ENCODE assay signal across 1 cellular context in genomic region chr2:48221846-48222516, GRCh38.
TF ChIP-seq lines count a peak whose summit lies in the region.

No MANE protein-coding gene starts in this region.

TF ChIP-seq in HepG2, 621 proteins besides CTCF, POLR2A, EP300 and RAD21 (continued from another document and continues in another):
- TF ChIP-seq XBP1 (CRISPR knock-in tag; IDR thresholded peaks at IDR 0.05) (no peak), MXI1 (IDR thresholded peaks at IDR 0.05; ENCODE audit: borderline replicate concordance, low read depth, low read length) (peak; percentile 14; the same call in 1 of the 3 replicates), STAG1 (CRISPR knock-in tag; IDR thresholded peaks at IDR 0.05) (peak; percentile 40), RBFOX2 (IDR thresholded peaks at IDR 0.05; ENCODE audit: low read depth, low read length) (no peak), CREB1 (IDR thresholded peaks at IDR 0.05) (peak; percentile 91), CREB1 (CRISPR knock-in tag; IDR thresholded peaks at IDR 0.05) (peak; percentile 95), ZNF136 (CRISPR knock-in tag; IDR thresholded peaks at IDR 0.05; ENCODE audit: low read depth) (peak; percentile 74; the same call in 1 of the 2 replicates), TCF7L2 (IDR thresholded peaks at IDR 0.05; ENCODE audit: low read depth, low read length) (peak; percentile 74), HNRNPUL1 (IDR thresholded peaks at IDR 0.05; ENCODE audit: low read depth, low read length) (no peak), GMEB1 (CRISPR knock-in tag; IDR thresholded peaks at IDR 0.05; ENCODE audit: borderline replicate concordance) (peak; percentile 63; the same call in 1 of the 2 replicates), MYC (CRISPR knock-in tag; IDR thresholded peaks at IDR 0.05; ENCODE audit: borderline replicate concordance) (0 out of 2 replicates have a peak, but pooled peaks have one; percentile 38), ZSCAN12 (CRISPR knock-in tag; IDR thresholded peaks at IDR 0.05) (no peak), NR2F1 (CRISPR knock-in tag; IDR thresholded peaks at IDR 0.05) (peak; percentile 99 to 100), HNRNPL (IDR thresholded peaks at IDR 0.05; ENCODE audit: low read depth, low read length) (no peak), MED13 (CRISPR knock-in tag; IDR thresholded peaks at IDR 0.05) (peak; percentile 95; the same call in 1 of the 2 replicates), MBNL3 (CRISPR knock-in tag; conservative IDR thresholded peaks at IDR 0.05) (no peak), ZNF263 (CRISPR knock-in tag; IDR thresholded peaks at IDR 0.05) (peak; percentile 94), YEATS4 (CRISPR knock-in tag; IDR thresholded peaks at IDR 0.05; ENCODE audit: borderline replicate concordance) (peak; percentile 69; the same call in 1 of the 2 replicates), GLI4 (CRISPR knock-in tag; IDR thresholded peaks at IDR 0.05; ENCODE audit: borderline replicate concordance) (no peak), HNRNPK (IDR thresholded peaks at IDR 0.05; ENCODE audit: low read depth, low read length, poor library complexity, severe bottlenecking) (no peak), TAF1 (CRISPR knock-in tag; IDR thresholded peaks at IDR 0.05) (no peak), RFXANK (CRISPR knock-in tag; IDR thresholded peaks at IDR 0.05) (peak; percentile 91; the same call in 1 of the 2 replicates), ZBTB14 (CRISPR knock-in tag; IDR thresholded peaks at IDR 0.05) (no peak), KLF12 (CRISPR knock-in tag; IDR thresholded peaks at IDR 0.05; ENCODE audit: borderline replicate concordance) (peak; percentile 72; the same call in 1 of the 2 replicates), ZBTB20 (CRISPR knock-in tag; IDR thresholded peaks at IDR 0.05; ENCODE audit: borderline replicate concordance, low read depth) (peak; percentile 88; the same call in 1 of the 2 replicates), HOXA7 (CRISPR knock-in tag; IDR thresholded peaks at IDR 0.05) (no peak), ZNF432 (CRISPR knock-in tag; IDR thresholded peaks at IDR 0.05; ENCODE audit: borderline replicate concordance) (no peak), FOXO1 (CRISPR knock-in tag; IDR thresholded peaks at IDR 0.05) (peak; percentile 99), ISX (CRISPR knock-in tag; conservative IDR thresholded peaks at IDR 0.05) (no peak)
- TF ChIP-seq, protein P1, sequence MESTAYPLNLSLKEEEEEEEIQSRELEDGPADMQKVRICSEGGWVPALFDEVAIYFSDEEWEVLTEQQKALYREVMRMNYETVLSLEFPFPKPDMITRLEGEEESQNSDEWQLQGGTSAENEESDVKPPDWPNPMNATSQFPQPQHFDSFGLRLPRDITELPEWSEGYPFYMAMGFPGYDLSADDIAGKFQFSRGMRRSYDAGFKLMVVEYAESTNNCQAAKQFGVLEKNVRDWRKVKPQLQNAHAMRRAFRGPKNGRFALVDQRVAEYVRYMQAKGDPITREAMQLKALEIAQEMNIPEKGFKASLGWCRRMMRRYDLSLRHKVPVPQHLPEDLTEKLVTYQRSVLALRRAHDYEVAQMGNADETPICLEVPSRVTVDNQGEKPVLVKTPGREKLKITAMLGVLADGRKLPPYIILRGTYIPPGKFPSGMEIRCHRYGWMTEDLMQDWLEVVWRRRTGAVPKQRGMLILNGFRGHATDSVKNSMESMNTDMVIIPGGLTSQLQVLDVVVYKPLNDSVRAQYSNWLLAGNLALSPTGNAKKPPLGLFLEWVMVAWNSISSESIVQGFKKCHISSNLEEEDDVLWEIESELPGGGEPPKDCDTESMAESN (CRISPR knock-in tag; conservative IDR thresholded peaks at IDR 0.05): peak; percentile 82; the same call in 1 of the 2 replicates
- TF ChIP-seq, protein P2, sequence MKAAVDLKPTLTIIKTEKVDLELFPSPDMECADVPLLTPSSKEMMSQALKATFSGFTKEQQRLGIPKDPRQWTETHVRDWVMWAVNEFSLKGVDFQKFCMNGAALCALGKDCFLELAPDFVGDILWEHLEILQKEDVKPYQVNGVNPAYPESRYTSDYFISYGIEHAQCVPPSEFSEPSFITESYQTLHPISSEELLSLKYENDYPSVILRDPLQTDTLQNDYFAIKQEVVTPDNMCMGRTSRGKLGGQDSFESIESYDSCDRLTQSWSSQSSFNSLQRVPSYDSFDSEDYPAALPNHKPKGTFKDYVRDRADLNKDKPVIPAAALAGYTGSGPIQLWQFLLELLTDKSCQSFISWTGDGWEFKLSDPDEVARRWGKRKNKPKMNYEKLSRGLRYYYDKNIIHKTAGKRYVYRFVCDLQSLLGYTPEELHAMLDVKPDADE (CRISPR knock-in tag; IDR thresholded peaks at IDR 0.05): no peak
- TF ChIP-seq, protein P3, sequence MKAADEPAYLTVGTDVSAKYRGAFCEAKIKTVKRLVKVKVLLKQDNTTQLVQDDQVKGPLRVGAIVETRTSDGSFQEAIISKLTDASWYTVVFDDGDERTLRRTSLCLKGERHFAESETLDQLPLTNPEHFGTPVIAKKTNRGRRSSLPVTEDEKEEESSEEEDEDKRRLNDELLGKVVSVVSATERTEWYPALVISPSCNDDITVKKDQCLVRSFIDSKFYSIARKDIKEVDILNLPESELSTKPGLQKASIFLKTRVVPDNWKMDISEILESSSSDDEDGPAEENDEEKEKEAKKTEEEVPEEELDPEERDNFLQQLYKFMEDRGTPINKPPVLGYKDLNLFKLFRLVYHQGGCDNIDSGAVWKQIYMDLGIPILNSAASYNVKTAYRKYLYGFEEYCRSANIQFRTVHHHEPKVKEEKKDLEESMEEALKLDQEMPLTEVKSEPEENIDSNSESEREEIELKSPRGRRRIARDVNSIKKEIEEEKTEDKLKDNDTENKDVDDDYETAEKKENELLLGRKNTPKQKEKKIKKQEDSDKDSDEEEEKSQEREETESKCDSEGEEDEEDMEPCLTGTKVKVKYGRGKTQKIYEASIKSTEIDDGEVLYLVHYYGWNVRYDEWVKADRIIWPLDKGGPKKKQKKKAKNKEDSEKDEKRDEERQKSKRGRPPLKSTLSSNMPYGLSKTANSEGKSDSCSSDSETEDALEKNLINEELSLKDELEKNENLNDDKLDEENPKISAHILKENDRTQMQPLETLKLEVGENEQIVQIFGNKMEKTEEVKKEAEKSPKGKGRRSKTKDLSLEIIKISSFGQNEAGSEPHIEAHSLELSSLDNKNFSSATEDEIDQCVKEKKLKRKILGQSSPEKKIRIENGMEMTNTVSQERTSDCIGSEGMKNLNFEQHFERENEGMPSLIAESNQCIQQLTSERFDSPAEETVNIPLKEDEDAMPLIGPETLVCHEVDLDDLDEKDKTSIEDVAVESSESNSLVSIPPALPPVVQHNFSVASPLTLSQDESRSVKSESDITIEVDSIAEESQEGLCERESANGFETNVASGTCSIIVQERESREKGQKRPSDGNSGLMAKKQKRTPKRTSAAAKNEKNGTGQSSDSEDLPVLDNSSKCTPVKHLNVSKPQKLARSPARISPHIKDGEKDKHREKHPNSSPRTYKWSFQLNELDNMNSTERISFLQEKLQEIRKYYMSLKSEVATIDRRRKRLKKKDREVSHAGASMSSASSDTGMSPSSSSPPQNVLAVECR (CRISPR knock-in tag; IDR thresholded peaks at IDR 0.05; ENCODE audit: borderline replicate concordance): peak; percentile 36; the same call in 1 of the 2 replicates
- TF ChIP-seq, protein P4, sequence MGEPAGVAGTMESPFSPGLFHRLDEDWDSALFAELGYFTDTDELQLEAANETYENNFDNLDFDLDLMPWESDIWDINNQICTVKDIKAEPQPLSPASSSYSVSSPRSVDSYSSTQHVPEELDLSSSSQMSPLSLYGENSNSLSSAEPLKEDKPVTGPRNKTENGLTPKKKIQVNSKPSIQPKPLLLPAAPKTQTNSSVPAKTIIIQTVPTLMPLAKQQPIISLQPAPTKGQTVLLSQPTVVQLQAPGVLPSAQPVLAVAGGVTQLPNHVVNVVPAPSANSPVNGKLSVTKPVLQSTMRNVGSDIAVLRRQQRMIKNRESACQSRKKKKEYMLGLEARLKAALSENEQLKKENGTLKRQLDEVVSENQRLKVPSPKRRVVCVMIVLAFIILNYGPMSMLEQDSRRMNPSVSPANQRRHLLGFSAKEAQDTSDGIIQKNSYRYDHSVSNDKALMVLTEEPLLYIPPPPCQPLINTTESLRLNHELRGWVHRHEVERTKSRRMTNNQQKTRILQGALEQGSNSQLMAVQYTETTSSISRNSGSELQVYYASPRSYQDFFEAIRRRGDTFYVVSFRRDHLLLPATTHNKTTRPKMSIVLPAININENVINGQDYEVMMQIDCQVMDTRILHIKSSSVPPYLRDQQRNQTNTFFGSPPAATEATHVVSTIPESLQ (CRISPR knock-in tag; conservative IDR thresholded peaks at IDR 0.05): peak; percentile 78; the same call in 1 of the 2 replicates
- TF ChIP-seq, protein P5, sequence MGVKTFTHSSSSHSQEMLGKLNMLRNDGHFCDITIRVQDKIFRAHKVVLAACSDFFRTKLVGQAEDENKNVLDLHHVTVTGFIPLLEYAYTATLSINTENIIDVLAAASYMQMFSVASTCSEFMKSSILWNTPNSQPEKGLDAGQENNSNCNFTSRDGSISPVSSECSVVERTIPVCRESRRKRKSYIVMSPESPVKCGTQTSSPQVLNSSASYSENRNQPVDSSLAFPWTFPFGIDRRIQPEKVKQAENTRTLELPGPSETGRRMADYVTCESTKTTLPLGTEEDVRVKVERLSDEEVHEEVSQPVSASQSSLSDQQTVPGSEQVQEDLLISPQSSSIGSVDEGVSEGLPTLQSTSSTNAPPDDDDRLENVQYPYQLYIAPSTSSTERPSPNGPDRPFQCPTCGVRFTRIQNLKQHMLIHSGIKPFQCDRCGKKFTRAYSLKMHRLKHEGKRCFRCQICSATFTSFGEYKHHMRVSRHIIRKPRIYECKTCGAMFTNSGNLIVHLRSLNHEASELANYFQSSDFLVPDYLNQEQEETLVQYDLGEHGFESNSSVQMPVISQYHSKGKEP (CRISPR knock-in tag; IDR thresholded peaks at IDR 0.05): 0 out of 2 replicates have a peak, but pooled peaks have one; percentile 63
- TF ChIP-seq, protein P6, sequence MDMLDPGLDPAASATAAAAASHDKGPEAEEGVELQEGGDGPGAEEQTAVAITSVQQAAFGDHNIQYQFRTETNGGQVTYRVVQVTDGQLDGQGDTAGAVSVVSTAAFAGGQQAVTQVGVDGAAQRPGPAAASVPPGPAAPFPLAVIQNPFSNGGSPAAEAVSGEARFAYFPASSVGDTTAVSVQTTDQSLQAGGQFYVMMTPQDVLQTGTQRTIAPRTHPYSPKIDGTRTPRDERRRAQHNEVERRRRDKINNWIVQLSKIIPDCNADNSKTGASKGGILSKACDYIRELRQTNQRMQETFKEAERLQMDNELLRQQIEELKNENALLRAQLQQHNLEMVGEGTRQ (IDR thresholded peaks at IDR 0.05; ENCODE audit: low read depth, low read length): no peak
- TF ChIP-seq, protein P6 (CRISPR knock-in tag; IDR thresholded peaks at IDR 0.05; ENCODE audit: borderline replicate concordance): no peak
- TF ChIP-seq, protein P7, sequence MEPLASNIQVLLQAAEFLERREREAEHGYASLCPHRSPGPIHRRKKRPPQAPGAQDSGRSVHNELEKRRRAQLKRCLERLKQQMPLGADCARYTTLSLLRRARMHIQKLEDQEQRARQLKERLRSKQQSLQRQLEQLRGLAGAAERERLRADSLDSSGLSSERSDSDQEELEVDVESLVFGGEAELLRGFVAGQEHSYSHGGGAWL (CRISPR knock-in tag; IDR thresholded peaks at IDR 0.05): 0 out of 2 replicates have a peak, but pooled peaks have one; percentile 50
- TF ChIP-seq, protein P8, sequence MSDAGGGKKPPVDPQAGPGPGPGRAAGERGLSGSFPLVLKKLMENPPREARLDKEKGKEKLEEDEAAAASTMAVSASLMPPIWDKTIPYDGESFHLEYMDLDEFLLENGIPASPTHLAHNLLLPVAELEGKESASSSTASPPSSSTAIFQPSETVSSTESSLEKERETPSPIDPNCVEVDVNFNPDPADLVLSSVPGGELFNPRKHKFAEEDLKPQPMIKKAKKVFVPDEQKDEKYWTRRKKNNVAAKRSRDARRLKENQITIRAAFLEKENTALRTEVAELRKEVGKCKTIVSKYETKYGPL (CRISPR knock-in tag; IDR thresholded peaks at IDR 0.05): peak; percentile 70; the same call in 1 of the 2 replicates
